ENCODE assay signal across 22 cellular contexts in the genomic region with DNA sequence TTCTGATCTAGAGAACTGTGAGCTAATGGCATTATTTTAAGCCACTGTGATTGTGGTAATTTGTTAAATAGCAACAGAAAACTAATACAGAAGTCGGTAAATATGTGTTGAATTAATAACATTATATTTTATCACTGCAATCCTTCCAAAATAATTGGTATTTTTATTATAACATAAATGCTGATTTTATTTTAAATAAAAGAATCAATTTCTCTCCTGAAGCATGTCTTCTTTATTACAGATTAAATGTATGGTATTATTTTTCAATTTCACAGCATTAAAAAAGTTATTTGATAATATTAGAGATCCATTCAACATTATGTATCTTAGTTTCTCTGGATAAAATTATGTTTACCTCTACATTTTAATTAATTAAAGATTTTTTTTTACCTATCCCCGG.
DNase-seq lines count a peak whose midpoint lies in the region; ATAC-seq, FAIRE-seq and TF ChIP-seq lines count a peak whose summit lies in the region.
"Had no signal": no experiment of that assay in that cellular context is flagged by ENCODE, and none has a peak within 500 bp of the region (broad histone marks: within the 10 kb centered on the region; RNA-seq: fewer than 3 reads in every experiment).

No MANE protein-coding gene starts in this region.

- H3K4ac ChIP-seq in H1 (replicated peaks; ENCODE audit: insufficient read length, low read depth, low read length) = no peak overlapping the region

- H3K4me2 ChIP-seq in GM23338 (no peak overlapping the region), H1 (ENCODE audit: insufficient read depth in 1 of 2, low read depth in 2 of 2, low read length in 2 of 2) (no peak overlapping the region)
- H3K4me2 ChIP-seq: A549; BLaER1 treated with 17β-estradiol and CSF1 and Interleukin-3, amounts not matched to agents 10 nM and 100 nM had no signal

- H3K36me3 ChIP-seq in GM23338 (ENCODE audit: insufficient read depth) (no peaks in the 10 kb centered on the region), H1 (ENCODE audit: control insufficient read depth in 2 of 4, insufficient read depth in 4 of 4, low read length in 3 of 4) (no peaks in the 10 kb centered on the region), esophagus squamous epithelium (no peaks in the 10 kb centered on the region), kidney (ENCODE audit: control insufficient read depth in 1 of 2, insufficient read depth in 2 of 2, low read length in 2 of 2) (no peaks in the 10 kb centered on the region)
- H3K36me3 ChIP-seq: BLaER1 treated with 17β-estradiol and CSF1 and Interleukin-3, amounts not matched to agents 10 nM and 100 nM had no signal

- H3K36me3 Mint-ChIP-seq in GM23338 (ENCODE audit: low read depth) = peaks cover 3% of the 10 kb centered on the region; the same call in 1 of the 3 replicates
- H3K36me3 Mint-ChIP-seq: CD8-positive, alpha-beta T cell had no signal

- no peak overlapping the region for H3K18ac ChIP-seq in H1 (ENCODE audit: extremely low read depth, low read length)

- no peak overlapping the region for H4K5ac ChIP-seq in H1 (ENCODE audit: insufficient read length, low read depth, low read length)

- no peak overlapping the region for H3K23ac ChIP-seq in H1 (ENCODE audit: insufficient read length)

- POLR2A ChIA-PET in H1 (lab: Charles Lee; ENCODE audit: partially characterized antibody) = no interaction called here

- TF ChIP-seq CTCF in GM23338 (conservative IDR thresholded peaks at IDR 0.05; ENCODE audit: low read depth in 2 of 2) (no peak), H1 (IDR thresholded peaks at IDR 0.05; ENCODE audit: control extremely low read depth in 1 of 3, insufficient read depth in 1 of 3, low read depth in 1 of 3, low read length in 3 of 3) (no peak), esophagus squamous epithelium (IDR thresholded peaks at IDR 0.05) (no peak), kidney (IDR thresholded peaks at IDR 0.05; ENCODE audit: borderline replicate concordance, extremely low read depth, insufficient read depth) (no peak)

- DNase-seq in GM23338 (ENCODE audit: low spot score) = no peak
- no peak for DNase-seq in H1 (ENCODE audit: low read depth in 1 of 2, low spot score in 2 of 2)
- no peak for DNase-seq in esophagus squamous epithelium (lab: John Stamatoyannopoulos, UW)
- DNase-seq in kidney = no peak
- no peak for DNase-seq in SIG-M5 treated with dmso at 0.1 percent for 504 hours (lab: John Stamatoyannopoulos, UW; ENCODE audit: unreplicated experiment)
- DNase-seq: AML-193; Caco-2; Calu3; CD4-positive, alpha-beta T cell; CD8-positive, alpha-beta T cell; DMS79 treated with DMSO at 0.1 percent for 48 hours; GF-D8 had no signal

- H2AK5ac ChIP-seq in H1 (ENCODE audit: low read depth, low read length) = no peak overlapping the region

- no peaks in the 10 kb centered on the region for H3K4me1 ChIP-seq in GM23338 (ENCODE audit: insufficient read depth)
- no peaks in the 10 kb centered on the region; a peak in 1 of 7 replicates for H3K4me1 ChIP-seq in H1 (replicated peaks in 1 of 4; ENCODE audit: control insufficient read depth in 3 of 4, insufficient read depth in 4 of 4, low read length in 3 of 4)
- H3K4me1 ChIP-seq in esophagus squamous epithelium = no peaks in the 10 kb centered on the region
- no peaks in the 10 kb centered on the region for H3K4me1 ChIP-seq in kidney (ENCODE audit: control insufficient read depth in 1 of 2, insufficient read depth in 1 of 2, low read depth in 1 of 2, low read length in 2 of 2)
- H3K4me1 ChIP-seq: A549; BLaER1 treated with 17β-estradiol and CSF1 and Interleukin-3, amounts not matched to agents 10 nM and 100 nM; Caco-2 had no signal

- H3K4me3 ChIP-seq in GM23338 = no peak overlapping the region
- H3K4me3 ChIP-seq in H1 (ENCODE audit: extremely low read depth in 1 of 4, insufficient read depth in 2 of 4, low read depth in 3 of 4, low read length in 4 of 4) = no peak overlapping the region
- no peak overlapping the region for H3K4me3 ChIP-seq in esophagus squamous epithelium
- H3K4me3 ChIP-seq in kidney (ENCODE audit: low read length in 2 of 2) = no peak overlapping the region
- H3K4me3 ChIP-seq: A549; BLaER1 treated with 17β-estradiol and CSF1 and Interleukin-3, amounts not matched to agents 10 nM and 100 nM had no signal

- H3K9me3 ChIP-seq in H1 (ENCODE audit: insufficient read depth in 2 of 2, low read depth in 1 of 2, low read length in 1 of 2) = no peaks in the 10 kb centered on the region
- no peaks in the 10 kb centered on the region for H3K9me3 ChIP-seq in esophagus squamous epithelium
- H3K9me3 ChIP-seq in kidney (ENCODE audit: control insufficient read depth in 1 of 2, low read length in 2 of 2) = no peaks in the 10 kb centered on the region
- H3K9me3 ChIP-seq: A549; BLaER1 treated with 17β-estradiol and CSF1 and Interleukin-3, amounts not matched to agents 10 nM and 100 nM; Caco-2 had no signal

- 0 out of 2 replicates have a peak overlapping the region, but pooled peaks have one; percentile 31 for H2BK12ac ChIP-seq in H1 (ENCODE audit: low read depth, low read length)

- no peak overlapping the region for H2BK20ac ChIP-seq in H1 (ENCODE audit: low read length)

- no peaks in the 10 kb centered on the region for H3K23me2 ChIP-seq in H1 (ENCODE audit: low read depth, low read length)

- H2BK5ac ChIP-seq in H1 (ENCODE audit: low read depth, low read length) = no peak overlapping the region

- no peaks in the 10 kb centered on the region for H3K79me2 ChIP-seq in GM23338 (replicated peaks; ENCODE audit: insufficient read depth)
- H3K79me2 ChIP-seq in H1 (ENCODE audit: control insufficient read depth in 1 of 2, insufficient read depth in 2 of 2, low read length in 2 of 2) = no peaks in the 10 kb centered on the region

- ATAC-seq in GM23338 = no peak
- ATAC-seq: A549; CD8-positive, alpha-beta T cell had no signal

- no peak overlapping the region for H2BK120ac ChIP-seq in H1 (replicated peaks; ENCODE audit: low read depth, low read length)

- FAIRE-seq in H1 (lab: Jason Lieb, UNC) = no peak
- peak; percentile 55 for FAIRE-seq in endometrium (lab: Jason Lieb, UNC)
- FAIRE-seq in kidney (lab: Jason Lieb, UNC) = no peak
- FAIRE-seq: A549, D721Med, G401.6, GM12891, GM19239 had no signal

- no peaks in the 10 kb centered on the region for H3K27me3 Mint-ChIP-seq in GM23338 (ENCODE audit: insufficient read depth, low read depth, poor library complexity)
- H3K27me3 Mint-ChIP-seq: B cell; CD4-positive, alpha-beta T cell had no signal

- no peaks in the 10 kb centered on the region for H3K9me2 ChIP-seq in GM23338 (ENCODE audit: insufficient read depth)

- H2BK15ac ChIP-seq in H1 (ENCODE audit: low read length) = no peak overlapping the region

- H4K20me1 ChIP-seq in GM23338 (replicated peaks; ENCODE audit: insufficient read depth) = no peaks in the 10 kb centered on the region
- H4K20me1 ChIP-seq in H1 (replicated peaks in 1 of 2; ENCODE audit: control insufficient read depth in 1 of 2, insufficient read depth in 2 of 2, low read length in 2 of 2) = no peaks in the 10 kb centered on the region
- H4K20me1 ChIP-seq: BLaER1 treated with 17β-estradiol and CSF1 and Interleukin-3, amounts not matched to agents 10 nM and 100 nM had no signal

- no peak overlapping the region for H3K4me3 Mint-ChIP-seq in GM23338
- H3K4me3 Mint-ChIP-seq: B cell; CD4-positive, alpha-beta T cell; CD8-positive, alpha-beta T cell had no signal

- no peak overlapping the region for H4K8ac ChIP-seq in H1 (ENCODE audit: extremely low read depth, insufficient read depth, low read length)

- H3K4me1 Mint-ChIP-seq in GM23338 = peaks cover 3% of the 10 kb centered on the region; the same call in 2 of the 3 replicates
- H3K4me1 Mint-ChIP-seq: B cell had no signal

- H2AFZ ChIP-seq in GM23338 (peak overlapping the region; percentile 48; the same call in 1 of the 2 replicates), H1 (ENCODE audit: low read length) (0 out of 2 replicates have a peak overlapping the region, but pooled peaks have one; percentile 28)

- H3F3A ChIP-seq in GM23338 (replicated peaks; ENCODE audit: low read depth) = no peaks in the 10 kb centered on the region

- whole genome bisulfite sequencing in H1 (ENCODE audit: extremely low coverage in 1 of 2, insufficient coverage in 1 of 2, insufficient read length in 1 of 2, insufficient replicate concordance in 2 of 2, low coverage in 1 of 2, low lambda C conversion rate in 2 of 2, missing lambda C conversion rate in 1 of 2), 2 experiments = 95% methylated on average over 2 of the region's 2 CpGs; no CpG with 5 or more reads in 1 of the 2 experiments
- WGBS in esophagus squamous epithelium, 2 donors = 92 to 93% methylated on average over 2 of the region's 2 CpGs

- no peak overlapping the region for H3K56ac ChIP-seq in H1 (replicated peaks; ENCODE audit: insufficient read length, low read depth, low read length)

- no peak overlapping the region for H3K9ac ChIP-seq in H1 (replicated peaks in 1 of 4; ENCODE audit: extremely low read depth in 1 of 4, low read depth in 3 of 4, low read length in 3 of 4)
- no peak overlapping the region for H3K9ac ChIP-seq in kidney (ENCODE audit: low read length in 2 of 2)
- H3K9ac ChIP-seq: BLaER1 treated with 17β-estradiol and CSF1 and Interleukin-3, amounts not matched to agents 10 nM and 100 nM had no signal

- no peak for TF ChIP-seq EP300 in H1 (IDR thresholded peaks at IDR 0.05; ENCODE audit: borderline replicate concordance in 1 of 2, low read depth in 2 of 2, low read length in 2 of 2)

- no peak overlapping the region for H3K27ac ChIP-seq in GM23338 (ENCODE audit: low read depth)
- no peak overlapping the region for H3K27ac ChIP-seq in H1 (ENCODE audit: low read depth, low read length)
- no peak overlapping the region for H3K27ac ChIP-seq in esophagus squamous epithelium
- H3K27ac ChIP-seq in kidney (ENCODE audit: low read depth in 2 of 2, low read length in 2 of 2) = no peak overlapping the region
- H3K27ac ChIP-seq: 22Rv1; A549; BLaER1 treated with 17β-estradiol and CSF1 and Interleukin-3, amounts not matched to agents 10 nM and 100 nM; C4-2B had no signal

- H3K9me3 Mint-ChIP-seq in GM23338 = no peaks in the 10 kb centered on the region
- H3K9me3 Mint-ChIP-seq: CD8-positive, alpha-beta T cell had no signal

- TF ChIP-seq RAD21 in H1 (IDR thresholded peaks at IDR 0.05 in 1 of 2, conservative IDR thresholded peaks at IDR 0.05 in 1 of 2; ENCODE audit: low read depth in 2 of 2, low read length in 2 of 2) = no peak

- no peaks in the 10 kb centered on the region for H3K27me3 ChIP-seq in GM23338 (ENCODE audit: insufficient read depth)
- no peaks in the 10 kb centered on the region for H3K27me3 ChIP-seq in H1 (replicated peaks in 1 of 4; ENCODE audit: control insufficient read depth in 3 of 4, extremely low read depth in 1 of 4, insufficient read depth in 3 of 4, low read length in 3 of 4)
- H3K27me3 ChIP-seq in esophagus squamous epithelium = no peaks in the 10 kb centered on the region
- H3K27me3 ChIP-seq: BLaER1 treated with 17β-estradiol and CSF1 and Interleukin-3, amounts not matched to agents 10 nM and 100 nM had no signal

- no peak overlapping the region for H4K91ac ChIP-seq in H1 (replicated peaks; ENCODE audit: insufficient read length, low read length)

- no peaks in the 10 kb centered on the region for H3K79me1 ChIP-seq in H1 (ENCODE audit: low read depth, low read length)

- no peak overlapping the region for H3K14ac ChIP-seq in H1 (ENCODE audit: insufficient read length)

- TF ChIP-seq POLR2A in H1 (IDR thresholded peaks at IDR 0.05; ENCODE audit: control extremely low read depth in 1 of 2, low read depth in 2 of 2, low read length in 2 of 2) = no peak
- no peak for TF ChIP-seq POLR2A in esophagus squamous epithelium (IDR thresholded peaks at IDR 0.05)

- CTCF ChIA-PET in H1 (lab: Charles Lee; ENCODE audit: partially characterized antibody) = interaction anchor here (0.6 kb wide), 1 partner anchor 406 kb away, joined by 3 read pairs; no protein-coding TSS in a partner anchor

- no peak overlapping the region for H3K27ac Mint-ChIP-seq in GM23338
- H3K27ac Mint-ChIP-seq: B cell; CD4-positive, alpha-beta T cell; CD8-positive, alpha-beta T cell had no signal

- intact Hi-C loops in esophagus squamous epithelium (cut with DNase I) (no loop called here), kidney (cut with DNase I) (no loop called here)
